In genomic region chr12:12349711-12350665, GRCh38 we compare ENCODE assay signal across 1 cellular context.
TF ChIP-seq lines count a peak whose summit lies in the region.

MANSC1 (minus strand) TSS chr12:12350242; CDS start chr12:12343314, 6,928 bp downstream.

TF ChIP-seq in HEK293, 187 proteins besides CTCF, POLR2A, EP300 and RAD21 (continued from another document and continues in another):
- no peak for TF ChIP-seq ZNF707 (tag by site-specific recombination; IDR thresholded peaks at IDR 0.05)
- TF ChIP-seq, protein P1, sequence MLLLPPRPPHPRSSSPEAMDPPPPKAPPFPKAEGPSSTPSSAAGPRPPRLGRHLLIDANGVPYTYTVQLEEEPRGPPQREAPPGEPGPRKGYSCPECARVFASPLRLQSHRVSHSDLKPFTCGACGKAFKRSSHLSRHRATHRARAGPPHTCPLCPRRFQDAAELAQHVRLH (tag by site-specific recombination; IDR thresholded peaks at IDR 0.05) = peak; percentile 91
- no peak for TF ChIP-seq ZNF621 (tag by site-specific recombination; IDR thresholded peaks at IDR 0.05)
- TF ChIP-seq BCL11B (tag by site-specific recombination; IDR thresholded peaks at IDR 0.05; ENCODE audit: low read depth) = 0 out of 2 replicates have a peak, but pooled peaks have one; percentile 36
- TF ChIP-seq, protein P2, sequence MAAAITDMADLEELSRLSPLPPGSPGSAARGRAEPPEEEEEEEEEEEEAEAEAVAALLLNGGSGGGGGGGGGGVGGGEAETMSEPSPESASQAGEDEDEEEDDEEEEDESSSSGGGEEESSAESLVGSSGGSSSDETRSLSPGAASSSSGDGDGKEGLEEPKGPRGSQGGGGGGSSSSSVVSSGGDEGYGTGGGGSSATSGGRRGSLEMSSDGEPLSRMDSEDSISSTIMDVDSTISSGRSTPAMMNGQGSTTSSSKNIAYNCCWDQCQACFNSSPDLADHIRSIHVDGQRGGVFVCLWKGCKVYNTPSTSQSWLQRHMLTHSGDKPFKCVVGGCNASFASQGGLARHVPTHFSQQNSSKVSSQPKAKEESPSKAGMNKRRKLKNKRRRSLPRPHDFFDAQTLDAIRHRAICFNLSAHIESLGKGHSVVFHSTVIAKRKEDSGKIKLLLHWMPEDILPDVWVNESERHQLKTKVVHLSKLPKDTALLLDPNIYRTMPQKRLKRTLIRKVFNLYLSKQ (tag by site-specific recombination; IDR thresholded peaks at IDR 0.05; ENCODE audit: borderline replicate concordance) = no peak
- TF ChIP-seq ZNF132 (tag by site-specific recombination; IDR thresholded peaks at IDR 0.05; ENCODE audit: borderline replicate concordance) = no peak
- TF ChIP-seq, protein P3, sequence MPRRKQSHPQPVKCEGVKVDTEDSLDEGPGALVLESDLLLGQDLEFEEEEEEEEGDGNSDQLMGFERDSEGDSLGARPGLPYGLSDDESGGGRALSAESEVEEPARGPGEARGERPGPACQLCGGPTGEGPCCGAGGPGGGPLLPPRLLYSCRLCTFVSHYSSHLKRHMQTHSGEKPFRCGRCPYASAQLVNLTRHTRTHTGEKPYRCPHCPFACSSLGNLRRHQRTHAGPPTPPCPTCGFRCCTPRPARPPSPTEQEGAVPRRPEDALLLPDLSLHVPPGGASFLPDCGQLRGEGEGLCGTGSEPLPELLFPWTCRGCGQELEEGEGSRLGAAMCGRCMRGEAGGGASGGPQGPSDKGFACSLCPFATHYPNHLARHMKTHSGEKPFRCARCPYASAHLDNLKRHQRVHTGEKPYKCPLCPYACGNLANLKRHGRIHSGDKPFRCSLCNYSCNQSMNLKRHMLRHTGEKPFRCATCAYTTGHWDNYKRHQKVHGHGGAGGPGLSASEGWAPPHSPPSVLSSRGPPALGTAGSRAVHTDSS (tag by site-specific recombination; IDR thresholded peaks at IDR 0.05) = no peak
- no peak; the same call in 1 of the 2 replicates for TF ChIP-seq FEZF1 (tag by site-specific recombination; IDR thresholded peaks at IDR 0.05)
- TF ChIP-seq, protein P4, sequence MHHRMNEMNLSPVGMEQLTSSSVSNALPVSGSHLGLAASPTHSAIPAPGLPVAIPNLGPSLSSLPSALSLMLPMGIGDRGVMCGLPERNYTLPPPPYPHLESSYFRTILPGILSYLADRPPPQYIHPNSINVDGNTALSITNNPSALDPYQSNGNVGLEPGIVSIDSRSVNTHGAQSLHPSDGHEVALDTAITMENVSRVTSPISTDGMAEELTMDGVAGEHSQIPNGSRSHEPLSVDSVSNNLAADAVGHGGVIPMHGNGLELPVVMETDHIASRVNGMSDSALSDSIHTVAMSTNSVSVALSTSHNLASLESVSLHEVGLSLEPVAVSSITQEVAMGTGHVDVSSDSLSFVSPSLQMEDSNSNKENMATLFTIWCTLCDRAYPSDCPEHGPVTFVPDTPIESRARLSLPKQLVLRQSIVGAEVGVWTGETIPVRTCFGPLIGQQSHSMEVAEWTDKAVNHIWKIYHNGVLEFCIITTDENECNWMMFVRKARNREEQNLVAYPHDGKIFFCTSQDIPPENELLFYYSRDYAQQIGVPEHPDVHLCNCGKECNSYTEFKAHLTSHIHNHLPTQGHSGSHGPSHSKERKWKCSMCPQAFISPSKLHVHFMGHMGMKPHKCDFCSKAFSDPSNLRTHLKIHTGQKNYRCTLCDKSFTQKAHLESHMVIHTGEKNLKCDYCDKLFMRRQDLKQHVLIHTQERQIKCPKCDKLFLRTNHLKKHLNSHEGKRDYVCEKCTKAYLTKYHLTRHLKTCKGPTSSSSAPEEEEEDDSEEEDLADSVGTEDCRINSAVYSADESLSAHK (tag by site-specific recombination; IDR thresholded peaks at IDR 0.05) = no peak; the same call in 1 of the 2 replicates
- TF ChIP-seq ZNF155 (tag by site-specific recombination; IDR thresholded peaks at IDR 0.05) = no peak
- TF ChIP-seq ZNF623 (tag by site-specific recombination; IDR thresholded peaks at IDR 0.05) = no peak
- peak; percentile 74; the same call in 1 of the 2 replicates for TF ChIP-seq REPIN1 (tag by site-specific recombination; IDR thresholded peaks at IDR 0.05; ENCODE audit: low read depth)
- TF ChIP-seq ZNF324 (tag by site-specific recombination; IDR thresholded peaks at IDR 0.05) = peak; percentile 72
- TF ChIP-seq, protein P5, sequence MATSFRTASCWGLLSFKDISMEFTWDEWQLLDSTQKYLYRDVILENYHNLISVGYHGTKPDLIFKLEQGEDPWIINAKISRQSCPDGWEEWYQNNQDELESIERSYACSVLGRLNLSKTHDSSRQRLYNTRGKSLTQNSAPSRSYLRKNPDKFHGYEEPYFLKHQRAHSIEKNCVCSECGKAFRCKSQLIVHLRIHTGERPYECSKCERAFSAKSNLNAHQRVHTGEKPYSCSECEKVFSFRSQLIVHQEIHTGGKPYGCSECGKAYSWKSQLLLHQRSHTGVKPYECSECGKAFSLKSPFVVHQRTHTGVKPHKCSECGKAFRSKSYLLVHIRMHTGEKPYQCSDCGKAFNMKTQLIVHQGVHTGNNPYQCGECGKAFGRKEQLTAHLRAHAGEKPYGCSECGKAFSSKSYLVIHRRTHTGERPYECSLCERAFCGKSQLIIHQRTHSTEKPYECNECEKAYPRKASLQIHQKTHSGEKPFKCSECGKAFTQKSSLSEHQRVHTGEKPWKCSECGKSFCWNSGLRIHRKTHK (tag by site-specific recombination; IDR thresholded peaks at IDR 0.05) = no peak
- TF ChIP-seq, protein P6, sequence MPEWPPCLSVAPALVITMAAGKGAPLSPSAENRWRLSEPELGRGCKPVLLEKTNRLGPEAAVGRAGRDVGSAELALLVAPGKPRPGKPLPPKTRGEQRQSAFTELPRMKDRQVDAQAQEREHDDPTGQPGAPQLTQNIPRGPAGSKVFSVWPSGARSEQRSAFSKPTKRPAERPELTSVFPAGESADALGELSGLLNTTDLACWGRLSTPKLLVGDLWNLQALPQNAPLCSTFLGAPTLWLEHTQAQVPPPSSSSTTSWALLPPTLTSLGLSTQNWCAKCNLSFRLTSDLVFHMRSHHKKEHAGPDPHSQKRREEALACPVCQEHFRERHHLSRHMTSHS (tag by site-specific recombination; IDR thresholded peaks at IDR 0.05) = no peak
- no peak for TF ChIP-seq ZNF747 (tag by site-specific recombination; IDR thresholded peaks at IDR 0.05)
- TF ChIP-seq MZF1 (tag by site-specific recombination; IDR thresholded peaks at IDR 0.05; ENCODE audit: borderline replicate concordance) = peak; percentile 76
- peak; percentile 28; the same call in 1 of the 2 replicates for TF ChIP-seq IKZF3 (tag by site-specific recombination; IDR thresholded peaks at IDR 0.05)
- no peak for TF ChIP-seq ZNF221 (tag by site-specific recombination; IDR thresholded peaks at IDR 0.05; ENCODE audit: borderline replicate concordance)
- no peak for TF ChIP-seq ZNF404 (tag by site-specific recombination; IDR thresholded peaks at IDR 0.05)
- peak; percentile 56 for TF ChIP-seq ZNF792 (tag by site-specific recombination; IDR thresholded peaks at IDR 0.05)
- TF ChIP-seq ZNF311 (tag by site-specific recombination; IDR thresholded peaks at IDR 0.05; ENCODE audit: borderline replicate concordance) = no peak
- no peak for TF ChIP-seq GLI2 (tag by site-specific recombination; IDR thresholded peaks at IDR 0.05; ENCODE audit: borderline replicate concordance, low read depth)
- TF ChIP-seq ZNF175 (tag by site-specific recombination; IDR thresholded peaks at IDR 0.05) = no peak
- TF ChIP-seq, protein P7, sequence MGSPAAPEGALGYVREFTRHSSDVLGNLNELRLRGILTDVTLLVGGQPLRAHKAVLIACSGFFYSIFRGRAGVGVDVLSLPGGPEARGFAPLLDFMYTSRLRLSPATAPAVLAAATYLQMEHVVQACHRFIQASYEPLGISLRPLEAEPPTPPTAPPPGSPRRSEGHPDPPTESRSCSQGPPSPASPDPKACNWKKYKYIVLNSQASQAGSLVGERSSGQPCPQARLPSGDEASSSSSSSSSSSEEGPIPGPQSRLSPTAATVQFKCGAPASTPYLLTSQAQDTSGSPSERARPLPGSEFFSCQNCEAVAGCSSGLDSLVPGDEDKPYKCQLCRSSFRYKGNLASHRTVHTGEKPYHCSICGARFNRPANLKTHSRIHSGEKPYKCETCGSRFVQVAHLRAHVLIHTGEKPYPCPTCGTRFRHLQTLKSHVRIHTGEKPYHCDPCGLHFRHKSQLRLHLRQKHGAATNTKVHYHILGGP (tag by site-specific recombination; IDR thresholded peaks at IDR 0.05) = no peak
- TF ChIP-seq ZNF837 (tag by site-specific recombination; IDR thresholded peaks at IDR 0.05) = no peak
- TF ChIP-seq ZNF600 (tag by site-specific recombination; IDR thresholded peaks at IDR 0.05) = peak; percentile 96
- no peak; the same call in 1 of the 2 replicates for TF ChIP-seq ZNF184 (tag by site-specific recombination; IDR thresholded peaks at IDR 0.05)
- no peak for TF ChIP-seq TCF7L2 (IDR thresholded peaks at IDR 0.05; ENCODE audit: borderline replicate concordance, low read depth, low read length)
- no peak for TF ChIP-seq ZNF560 (tag by site-specific recombination; IDR thresholded peaks at IDR 0.05; ENCODE audit: borderline replicate concordance)
- no peak for TF ChIP-seq ATF2 (tag by site-specific recombination; IDR thresholded peaks at IDR 0.05; ENCODE audit: low read depth)
- TF ChIP-seq ZNF701 (tag by site-specific recombination; IDR thresholded peaks at IDR 0.05) = no peak
- no peak for TF ChIP-seq SCRT1 (tag by site-specific recombination; IDR thresholded peaks at IDR 0.05; ENCODE audit: borderline replicate concordance)
- 0 out of 2 replicates have a peak, but pooled peaks have one; percentile 27 for TF ChIP-seq ZNF677 (tag by site-specific recombination; IDR thresholded peaks at IDR 0.05)
- no peak for TF ChIP-seq ZNF214 (tag by site-specific recombination; IDR thresholded peaks at IDR 0.05; ENCODE audit: borderline replicate concordance)
- 0 out of 2 replicates have a peak, but pooled peaks have one; percentile 50 for TF ChIP-seq GLI4 (tag by site-specific recombination; IDR thresholded peaks at IDR 0.05)
- TF ChIP-seq ZNF366 (tag by site-specific recombination; conservative IDR thresholded peaks at IDR 0.05) = peak; percentile 64
- peak; percentile 85; the same call in 1 of the 2 replicates for TF ChIP-seq ZNF501 (tag by site-specific recombination; IDR thresholded peaks at IDR 0.05)
- TF ChIP-seq ZNF639 (tag by site-specific recombination; IDR thresholded peaks at IDR 0.05) = no peak
- TF ChIP-seq KLF16 (tag by site-specific recombination; IDR thresholded peaks at IDR 0.05) = peak; percentile 86; the same call in 1 of the 2 replicates
- peak; percentile 94 for TF ChIP-seq ZEB2 (tag by site-specific recombination; IDR thresholded peaks at IDR 0.05)
- no peak for TF ChIP-seq ZNF239 (tag by site-specific recombination; IDR thresholded peaks at IDR 0.05)
- TF ChIP-seq ZNF518A (tag by site-specific recombination; conservative IDR thresholded peaks at IDR 0.05; ENCODE audit: low read depth) = peak; percentile 38; the same call in 1 of the 2 replicates
